8 cellular contexts compared by ENCODE assay signal in genomic region chr12:19439059-19440018, GRCh38. TPM values are rescaled to one million over a fixed set of nuclear protein-coding genes. Genes with fewer than 3 reads are reported as not detected.
A peak's percentile ranks its signal among the peaks of the same experiment; 100 is the strongest.
DNase-seq lines count a peak whose midpoint lies in the region; ATAC-seq and TF ChIP-seq lines count a peak whose summit lies in the region.

TSS of gene AEBP2 (plus strand) at chr12:19439492. CDS start at chr12:19439700, 208 bp downstream.

- ATAC-seq in GM19023 (IDR thresholded peaks at IDR 0.05; ENCODE audit: unreplicated experiment) (peak; percentile 83), HG03196 (IDR thresholded peaks at IDR 0.05; ENCODE audit: unreplicated experiment) (peak; percentile 82)

- DNase-seq in AG09319 (ENCODE audit: extremely low read depth, low read depth) = peak; percentile 91
- peak; percentile 88 for DNase-seq in NCI-H510A (lab: John Stamatoyannopoulos, UW)
- DNase-seq in activated CD4-positive, alpha-beta T cell treated with anti-CD3 and anti-CD28 coated beads for 24 hours (ENCODE audit: low read depth in 2 of 2) = peak; percentile 62 to 74
- peak; percentile 93 for DNase-seq in cerebellum (ENCODE audit: low spot score)
- DNase-seq in kidney glomerular epithelial cell (lab: John Stamatoyannopoulos, UW) = peak; percentile 81
- peak; percentile 75 to 84 for DNase-seq in stimulated activated CD4-positive, alpha-beta T cell treated with anti-CD3 and anti-CD28 coated beads, Interleukin-15, amount 100 ng/mL, for 48 hours (ENCODE audit: low read depth in 2 of 2)

- no peak for TF ChIP-seq CTCF in AG09319 (IDR thresholded peaks at IDR 0.05; ENCODE audit: low read depth, low read length)

RNA-seq across cellular contexts. Expression of gene AEBP2, which starts in this region (rescaled TPM):
- 39.3 TPM for total RNA-seq in cerebellum

Comparison
In these comparisons a context has a peak if more than half of its experiments do, and no peak if none do; other contexts are left out.
1. Peak in every context shown above with its lines: DNase-seq and ATAC-seq.